In genomic region chr2:226647626-226648518, GRCh38 we compare ENCODE assay signal across 17 cellular contexts.
DNase-seq lines count a peak whose midpoint lies in the region; ATAC-seq lines count a peak whose summit lies in the region.
"Had no signal": no experiment of that assay in that cellular context is flagged by ENCODE, and none has a peak within 500 bp of the region (broad histone marks: within the 10 kb centered on the region; RNA-seq: fewer than 3 reads in every experiment).

No MANE protein-coding gene starts in this region.

- ATAC-seq in HG02678 (IDR thresholded peaks at IDR 0.05; ENCODE audit: unreplicated experiment) (no peak), HG03280 (IDR thresholded peaks at IDR 0.05; ENCODE audit: unreplicated experiment) (no peak)
- ATAC-seq: Panc1 had no signal

- peaks cover 0 to 14% (median 0%) of the 10 kb centered on the region in 3 donors for H3K36me3 Mint-ChIP-seq in immature natural killer cell

- peaks cover 0 to 17% (median 8%) of the 10 kb centered on the region in 6 donors for H3K9me3 Mint-ChIP-seq in immature natural killer cell

- H3K27me3 Mint-ChIP-seq in immature natural killer cell (ENCODE audit: low read depth in 3 of 3), result peaks cover 0 to 2% (median 2%) of the 10 kb centered on the region in 3 donors

- no peak overlapping the region for H3K27ac Mint-ChIP-seq in immature natural killer cell

- peak; percentile 76 for DNase-seq in LHCN-M2 (ENCODE audit: low read depth)
- peak; percentile 33 for DNase-seq in amniotic epithelial cell (ENCODE audit: low read depth)
- DNase-seq in glomerular visceral epithelial cell (ENCODE audit: extremely low spot score), result peak; percentile 75
- peak; percentile 75 for DNase-seq in renal cortical epithelial cell (ENCODE audit: low read depth)
- no peak for DNase-seq in AG20443 (ENCODE audit: low spot score)
- DNase-seq in immature natural killer cell, result no peak
- DNase-seq: ACHN, AML-193, DMS79, NCI-H1417, NCI-H187 treated with DMSO at 0.1 percent for 48 hours, NCI-H446, SJCRH30, SW 1271 had no signal

- peaks cover 0 to 10% of the 10 kb centered on the region in 2 donors for H3K4me1 Mint-ChIP-seq in immature natural killer cell

- H3K4me3 Mint-ChIP-seq in immature natural killer cell, result no peak overlapping the region

Comparison
In these comparisons a context has a peak if more than half of its experiments do, and no peak if none do; other contexts are left out.
1. DNase-seq: peak in LHCN-M2 (single experiment), amniotic epithelial cell (single experiment), glomerular visceral epithelial cell (single experiment) and renal cortical epithelial cell (single experiment); none in AG20443 (single experiment) and immature natural killer cell (0 of 3).